Comparison of ENCODE assay signal across 8 cellular contexts in the genomic region with DNA sequence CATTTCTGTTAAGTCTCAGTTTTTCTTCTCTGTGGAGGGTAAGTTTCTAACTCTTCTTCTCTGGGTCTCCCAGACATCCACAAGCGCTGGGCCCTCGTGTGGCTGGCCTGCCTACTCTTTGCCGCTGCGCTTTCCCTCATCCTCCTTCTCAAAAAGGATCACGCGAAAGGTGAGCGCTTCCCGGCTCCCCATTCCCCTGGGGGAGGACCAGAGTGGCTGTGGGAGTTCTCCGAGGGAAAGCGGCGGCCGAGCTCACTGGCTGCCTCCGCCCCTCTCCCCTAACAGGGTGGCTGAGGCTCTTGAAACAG. TPM values are rescaled to one million over a fixed set of nuclear protein-coding genes. Genes with fewer than 3 reads are reported as not detected.
DNase-seq lines count a peak whose midpoint lies in the region; ATAC-seq and TF ChIP-seq lines count a peak whose summit lies in the region.

No MANE protein-coding gene starts in this region.

- H3K4me2 ChIP-seq in neural progenitor cell: peak overlapping the region; percentile 83

- H2AFZ ChIP-seq in neural progenitor cell (replicated peaks): peak overlapping the region; percentile 77

- ATAC-seq in effector memory CD8-positive, alpha-beta T cell (replicated peaks): no peak
- ATAC-seq in GM21619 (IDR thresholded peaks at IDR 0.05; ENCODE audit: unreplicated experiment) (no peak), GM18870 (IDR thresholded peaks at IDR 0.05; ENCODE audit: unreplicated experiment) (no peak)

- H3K4me1 Mint-ChIP-seq in CD14-positive monocyte: peaks cover 30% of the 10 kb centered on the region
- peaks cover 30 to 36% of the 10 kb centered on the region in 2 donors for H3K4me1 Mint-ChIP-seq in effector memory CD8-positive, alpha-beta T cell (ENCODE audit: low read depth in 2 of 2)
- H3K4me1 Mint-ChIP-seq in neural progenitor cell: peaks cover 20% of the 10 kb centered on the region

- intact Hi-C loops in CD14-positive monocyte (cut with micrococcal nuclease): loop anchor here in 1 of 2 donors (5.0 to 10.0 kb wide), 3 partner anchors 55 to 392 kb away; a partner anchor contains a TSS

- H3K9ac ChIP-seq in NT2/D1 (ENCODE audit: insufficient read length, low read depth) (peak overlapping the region; percentile 93), neural progenitor cell (no peak overlapping the region)

- H3K36me3 Mint-ChIP-seq in CD14-positive monocyte: peaks cover 16 to 26% of the 10 kb centered on the region in 2 donors
- peaks cover 21% of the 10 kb centered on the region for H3K36me3 Mint-ChIP-seq in effector memory CD8-positive, alpha-beta T cell (ENCODE audit: insufficient read depth)
- peaks cover 2% of the 10 kb centered on the region for H3K36me3 Mint-ChIP-seq in neural progenitor cell

- H3K4me1 ChIP-seq in NT2/D1 (ENCODE audit: insufficient read depth, insufficient read length) (peaks cover 3% of the 10 kb centered on the region), neural progenitor cell (peaks cover 8% of the 10 kb centered on the region)

- H3K9me3 Mint-ChIP-seq in CD14-positive monocyte (no peaks in the 10 kb centered on the region), neural progenitor cell (no peaks in the 10 kb centered on the region)
- no peaks in the 10 kb centered on the region for H3K9me3 Mint-ChIP-seq in effector memory CD8-positive, alpha-beta T cell

- H3K27ac Mint-ChIP-seq in CD14-positive monocyte (peak overlapping the region in 4 of 7 donors; percentile 2 to 99 (median 52)), neural progenitor cell (no peak overlapping the region)
- peak overlapping the region; percentile 98 to 100 for H3K27ac Mint-ChIP-seq in effector memory CD8-positive, alpha-beta T cell

- H3K36me3 ChIP-seq in NT2/D1 (ENCODE audit: insufficient read depth, insufficient read length, low read length) (peaks cover 20% of the 10 kb centered on the region), neural progenitor cell (no peaks in the 10 kb centered on the region)

- TF ChIP-seq CTCF in CD14-positive monocyte (IDR thresholded peaks at IDR 0.05): no peak
- TF ChIP-seq CTCF in neural progenitor cell (IDR thresholded peaks at IDR 0.05): no peak

- H3K27ac ChIP-seq in neural progenitor cell: no peak overlapping the region

- no peaks in the 10 kb centered on the region for H3K27me3 ChIP-seq in NT2/D1 (ENCODE audit: insufficient read depth, insufficient read length)
- peaks cover 11% of the 10 kb centered on the region for H3K27me3 ChIP-seq in neural progenitor cell

- H3K4me3 ChIP-seq in NT2/D1 (ENCODE audit: insufficient read length, low read depth) (peak overlapping the region; percentile 85), neural progenitor cell (peak overlapping the region; percentile 60)

- peaks cover 14% of the 10 kb centered on the region for H3F3A ChIP-seq in neural progenitor cell (ENCODE audit: low read depth)

- H3K4me3 Mint-ChIP-seq in CD14-positive monocyte (peak overlapping the region; percentile 92 to 97), neural progenitor cell (peak overlapping the region; percentile 99)
- H3K4me3 Mint-ChIP-seq in effector memory CD8-positive, alpha-beta T cell: peak overlapping the region; percentile 94 to 97

- no peaks in the 10 kb centered on the region for H4K20me1 ChIP-seq in neural progenitor cell (ENCODE audit: low read depth)

- peaks cover 6% of the 10 kb centered on the region for H3K79me2 ChIP-seq in neural progenitor cell (ENCODE audit: low read depth)

- H3K9me3 ChIP-seq in NT2/D1 (ENCODE audit: insufficient read depth, low read length): no peaks in the 10 kb centered on the region
- no peaks in the 10 kb centered on the region for H3K9me3 ChIP-seq in neural progenitor cell (ENCODE audit: low read depth)

- H3K27me3 Mint-ChIP-seq in CD14-positive monocyte (ENCODE audit: low read depth in 3 of 3): peaks cover 0 to 2% (median 0%) of the 10 kb centered on the region in 3 donors
- H3K27me3 Mint-ChIP-seq in effector memory CD8-positive, alpha-beta T cell: no peaks in the 10 kb centered on the region
- H3K27me3 Mint-ChIP-seq in neural progenitor cell (ENCODE audit: insufficient read depth, low read depth): no peaks in the 10 kb centered on the region

- DNase-seq in CD14-positive monocyte (ENCODE audit: low spot score): no peak
- no peak for DNase-seq in NT2/D1 (ENCODE audit: low read depth, low spot score)
- no peak for DNase-seq in effector memory CD8-positive, alpha-beta T cell
- no peak for DNase-seq in neural progenitor cell (ENCODE audit: low spot score)
- DNase-seq in amniotic stem cell (lab: John Stamatoyannopoulos, UW): no peak
- no peak for DNase-seq in NCI-H748 (lab: John Stamatoyannopoulos, UW; ENCODE audit: unreplicated experiment)

RNA-seq across cellular contexts. Expression of a gene that starts 1.1 kb away (rescaled TPM):
- 10 to 100 TPM; 16.1 to 19.2 TPM for polyA plus RNA-seq in CD14-positive monocyte
- 14.1 and 28.7 TPM in 2 replicates for total RNA-seq in neural progenitor cell (ENCODE audit: low replicate concordance)

RNA-seq across cellular contexts. Expression of a gene that starts 15.6 kb away (rescaled TPM):
- 1 to 10 TPM; 8.3 to 9.3 TPM for polyA plus RNA-seq in CD14-positive monocyte
- total RNA-seq in neural progenitor cell (ENCODE audit: low replicate concordance): 3.1 and 6.5 TPM in 2 replicates

RNA-seq across cellular contexts. Expression of a gene that starts 19.7 kb away (rescaled TPM):
- polyA plus RNA-seq in CD14-positive monocyte: under 1 TPM; 0.11 to 0.31 TPM
- total RNA-seq in neural progenitor cell (ENCODE audit: low replicate concordance): 2.6 and 11.6 TPM in 2 replicates

RNA-seq across cellular contexts. Expression of a gene that starts 29.8 kb away (rescaled TPM):
- not detected for polyA plus RNA-seq in CD14-positive monocyte
- 0.56 TPM in 1 of 2 replicates, not detected in the other for total RNA-seq in neural progenitor cell (ENCODE audit: low replicate concordance)

RNA-seq across cellular contexts. Expression of a gene that starts 42.1 kb away (rescaled TPM):
- polyA plus RNA-seq in CD14-positive monocyte: 10 to 100 TPM; 49.8 to 56.3 TPM
- total RNA-seq in neural progenitor cell (ENCODE audit: low replicate concordance): 32.7 and 42.1 TPM in 2 replicates
